ENCODE assay signal across 18 cellular contexts in genomic region chr14:50797250-50798047, GRCh38. TPM values are rescaled to one million over a fixed set of nuclear protein-coding genes. Genes with fewer than 3 reads are reported as not detected.
DNase-seq lines count a peak whose midpoint lies in the region; ATAC-seq and TF ChIP-seq lines count a peak whose summit lies in the region.
"Had no signal": no experiment of that assay in that cellular context is flagged by ENCODE, and none has a peak within 500 bp of the region (broad histone marks: within the 10 kb centered on the region; RNA-seq: fewer than 3 reads in every experiment).

No MANE protein-coding gene starts in this region.

- H3K4me3 ChIP-seq in naive thymus-derived CD4-positive, alpha-beta T cell (ENCODE audit: low read length) = no peak overlapping the region
- H3K4me3 ChIP-seq: esophagus muscularis mucosa, pancreas, SJSA1, suprapubic skin had no signal

- intact Hi-C loops in naive thymus-derived CD4-positive, alpha-beta T cell (cut with micrococcal nuclease) = no loop called here

- H3K4me1 Mint-ChIP-seq in stimulated activated naive CD8-positive, alpha-beta T cell treated with anti-CD3 and anti-CD28 coated beads, Interleukin-15, Interleukin-2, amounts not matched to agents 100 ng/mL and 50 ng/mL, for 24 hours (ENCODE audit: low read depth) = peaks cover 67% of the 10 kb centered on the region
- H3K4me1 Mint-ChIP-seq in stimulated activated naive CD8-positive, alpha-beta T cell treated with anti-CD3 and anti-CD28 coated beads, Interleukin-15, amount 100 ng/mL, for 72 hours = peaks cover 54% of the 10 kb centered on the region
- H3K4me1 Mint-ChIP-seq in naive thymus-derived CD4-positive, alpha-beta T cell = peaks cover 25 to 79% (median 64%) of the 10 kb centered on the region in 7 donors
- H3K4me1 Mint-ChIP-seq in osteocyte (ENCODE audit: unreplicated experiment) = peaks cover 54% of the 10 kb centered on the region

- TF ChIP-seq CTCF in osteocyte (IDR thresholded peaks at IDR 0.05) = no peak

- POLR2A ChIA-PET in naive thymus-derived CD4-positive, alpha-beta T cell (lab: Charles Lee) = interaction anchor here (0.7 to 2.2 kb wide), 3 partner anchors 11 to 26 kb away, joined by 3 to 20 read pairs (median 3); no protein-coding TSS in a partner anchor

- no peak for DNase-seq in stimulated activated naive CD8-positive, alpha-beta T cell treated with anti-CD3 and anti-CD28 coated beads, Interleukin-15, amount 100 ng/mL, for 72 hours
- DNase-seq in caudate nucleus (lab: John Stamatoyannopoulos, UW) (peak in 20 of 61 donors; percentile 21 to 74 (median 36)), NCI-H1417 treated with DMSO at 0.1 percent for 48 hours (lab: John Stamatoyannopoulos, UW) (no peak), G401 (ENCODE audit: low spot score) (no peak), osteocyte (ENCODE audit: extremely low spot score, unreplicated experiment) (no peak)
- DNase-seq in naive thymus-derived CD4-positive, alpha-beta T cell = no peak
- DNase-seq: activated CD4-positive, CD25-positive, alpha-beta regulatory T cell treated with anti-CD3 and anti-CD28 coated beads, Interleukin-2, amount 50 U/mL, for 72 hours; DMS79; left ventricle myocardium superior; NCI-H2081 treated with DMSO at 0.1 percent for 48 hours; pancreas; PC-3; stimulated activated CD4-positive, alpha-beta T cell treated with anti-CD3 and anti-CD28 coated beads, Interleukin-4, amount 100 ng/mL, for 1 hour had no signal

- peak overlapping the region; percentile 80 for H3K27ac Mint-ChIP-seq in stimulated activated naive CD8-positive, alpha-beta T cell treated with anti-CD3 and anti-CD28 coated beads, Interleukin-15, Interleukin-2, amounts not matched to agents 100 ng/mL and 50 ng/mL, for 24 hours
- no peak overlapping the region for H3K27ac Mint-ChIP-seq in stimulated activated naive CD8-positive, alpha-beta T cell treated with anti-CD3 and anti-CD28 coated beads, Interleukin-15, amount 100 ng/mL, for 72 hours
- peak overlapping the region in 8 of 9 donors; percentile 26 to 98 (median 74) for H3K27ac Mint-ChIP-seq in naive thymus-derived CD4-positive, alpha-beta T cell
- no peak overlapping the region for H3K27ac Mint-ChIP-seq in osteocyte (ENCODE audit: unreplicated experiment)

- no peaks in the 10 kb centered on the region for H3K9me3 Mint-ChIP-seq in stimulated activated naive CD8-positive, alpha-beta T cell treated with anti-CD3 and anti-CD28 coated beads, Interleukin-15, Interleukin-2, amounts not matched to agents 100 ng/mL and 50 ng/mL, for 24 hours
- H3K9me3 Mint-ChIP-seq in stimulated activated naive CD8-positive, alpha-beta T cell treated with anti-CD3 and anti-CD28 coated beads, Interleukin-15, amount 100 ng/mL, for 72 hours = no peaks in the 10 kb centered on the region
- H3K9me3 Mint-ChIP-seq in naive thymus-derived CD4-positive, alpha-beta T cell = no peaks in the 10 kb centered on the region
- no peaks in the 10 kb centered on the region for H3K9me3 Mint-ChIP-seq in osteocyte (ENCODE audit: unreplicated experiment)

- no peak for ATAC-seq in stimulated activated naive CD8-positive, alpha-beta T cell treated with anti-CD3 and anti-CD28 coated beads, Interleukin-15, amount 100 ng/mL, for 72 hours
- no peak for ATAC-seq in naive thymus-derived CD4-positive, alpha-beta T cell
- no peak for ATAC-seq in HG02970 (IDR thresholded peaks at IDR 0.05; ENCODE audit: low FRiP score, unreplicated experiment)
- ATAC-seq: left ventricle myocardium superior, pancreas, PC-3 had no signal

- CTCF ChIA-PET in naive thymus-derived CD4-positive, alpha-beta T cell (lab: Charles Lee) = interaction anchor here (1.5 to 3.7 kb wide), 3 partner anchors 20 to 63 kb away, joined by 4 to 14 read pairs (median 4); no protein-coding TSS in a partner anchor

- H3K4me3 Mint-ChIP-seq in stimulated activated naive CD8-positive, alpha-beta T cell treated with anti-CD3 and anti-CD28 coated beads, Interleukin-15, Interleukin-2, amounts not matched to agents 100 ng/mL and 50 ng/mL, for 24 hours = no peak overlapping the region
- H3K4me3 Mint-ChIP-seq in stimulated activated naive CD8-positive, alpha-beta T cell treated with anti-CD3 and anti-CD28 coated beads, Interleukin-15, amount 100 ng/mL, for 72 hours = no peak overlapping the region
- H3K4me3 Mint-ChIP-seq in naive thymus-derived CD4-positive, alpha-beta T cell = peak overlapping the region in 3 of 10 donors; percentile 5 to 39 (median 15)
- H3K4me3 Mint-ChIP-seq in osteocyte (ENCODE audit: unreplicated experiment) = no peak overlapping the region

- peaks cover 25 to 26% of the 10 kb centered on the region in 2 donors for H3K4me1 ChIP-seq in naive thymus-derived CD4-positive, alpha-beta T cell (ENCODE audit: control insufficient read depth in 2 of 2, insufficient read depth in 2 of 2, low read length in 2 of 2)
- H3K4me1 ChIP-seq: pancreas, suprapubic skin had no signal

- H3K36me3 ChIP-seq in naive thymus-derived CD4-positive, alpha-beta T cell (ENCODE audit: control insufficient read depth in 2 of 3, insufficient read depth in 3 of 3, low read length in 3 of 3) = peaks cover 0 to 23% (median 13%) of the 10 kb centered on the region in 3 experiments
- H3K36me3 ChIP-seq: pancreas, SJSA1 had no signal

- peaks cover 49% of the 10 kb centered on the region for H3K36me3 Mint-ChIP-seq in stimulated activated naive CD8-positive, alpha-beta T cell treated with anti-CD3 and anti-CD28 coated beads, Interleukin-15, Interleukin-2, amounts not matched to agents 100 ng/mL and 50 ng/mL, for 24 hours (ENCODE audit: low read depth)
- peaks cover 0 to 34% (median 7%) of the 10 kb centered on the region in 5 donors for H3K36me3 Mint-ChIP-seq in naive thymus-derived CD4-positive, alpha-beta T cell
- H3K36me3 Mint-ChIP-seq in osteocyte (ENCODE audit: unreplicated experiment) = peaks cover 9% of the 10 kb centered on the region

- in situ Hi-C loops in G401 (cut with HindIII; ENCODE audit: low sequenced_read_pairs) = no loop called here

- no peaks in the 10 kb centered on the region for H3K27me3 Mint-ChIP-seq in stimulated activated naive CD8-positive, alpha-beta T cell treated with anti-CD3 and anti-CD28 coated beads, Interleukin-15, Interleukin-2, amounts not matched to agents 100 ng/mL and 50 ng/mL, for 24 hours
- no peaks in the 10 kb centered on the region for H3K27me3 Mint-ChIP-seq in stimulated activated naive CD8-positive, alpha-beta T cell treated with anti-CD3 and anti-CD28 coated beads, Interleukin-15, amount 100 ng/mL, for 72 hours
- no peaks in the 10 kb centered on the region for H3K27me3 Mint-ChIP-seq in naive thymus-derived CD4-positive, alpha-beta T cell
- no peaks in the 10 kb centered on the region for H3K27me3 Mint-ChIP-seq in osteocyte (ENCODE audit: unreplicated experiment)

- no peaks in the 10 kb centered on the region for H3K9me3 ChIP-seq in naive thymus-derived CD4-positive, alpha-beta T cell (ENCODE audit: control insufficient read depth in 2 of 3, low read length in 3 of 3)
- H3K9me3 ChIP-seq: esophagus muscularis mucosa, pancreas, SJSA1, suprapubic skin had no signal

- H3K27me3 ChIP-seq in naive thymus-derived CD4-positive, alpha-beta T cell (ENCODE audit: control insufficient read depth in 2 of 2, insufficient read depth in 2 of 2, low read length in 2 of 2) = no peaks in the 10 kb centered on the region
- H3K27me3 ChIP-seq: esophagus muscularis mucosa, pancreas, SJSA1, suprapubic skin had no signal

- peak overlapping the region; percentile 33 for H3K27ac ChIP-seq in caudate nucleus (ENCODE audit: low read depth, low read length)
- no peak overlapping the region for H3K27ac ChIP-seq in naive thymus-derived CD4-positive, alpha-beta T cell (ENCODE audit: low read depth, low read length)
- H3K27ac ChIP-seq: esophagus muscularis mucosa, pancreas, SJSA1, suprapubic skin had no signal

RNA-seq across cellular contexts. Expression of gene NIN, which starts 33.5 kb away (rescaled TPM):
- total RNA-seq in naive thymus-derived CD4-positive, alpha-beta T cell = 100 to 1,000 TPM in 4 of 5 experiments, 10 to 100 TPM in 1; 84.5 to 149 (median 128) TPM
- polyA plus RNA-seq in naive thymus-derived CD4-positive, alpha-beta T cell = 10 to 100 TPM; 51.1 to 80.8 TPM
- total RNA-seq in G401 (2014; rRNA removed; shearing (Covaris generic)) = 0.37 and 3.6 TPM in 2 replicates
- total RNA-seq in osteocyte = 46.3 and 50.2 TPM in 2 replicates

Comparison
In these comparisons a context has a peak if more than half of its experiments do, and no peak if none do; other contexts are left out.
1. H3K27ac Mint-ChIP-seq: peak in stimulated activated naive CD8-positive, alpha-beta T cell treated with anti-CD3 and anti-CD28 coated beads, Interleukin-15, Interleukin-2, amounts not matched to agents 100 ng/mL and 50 ng/mL, for 24 hours (single experiment) and naive thymus-derived CD4-positive, alpha-beta T cell (8 of 9); none in stimulated activated naive CD8-positive, alpha-beta T cell treated with anti-CD3 and anti-CD28 coated beads, Interleukin-15, amount 100 ng/mL, for 72 hours (0 of 2) and osteocyte (single experiment).
2. RNA of gene NIN, which starts 33.5 kb away (total RNA-seq): 84.5 to 149 TPM in naive thymus-derived CD4-positive, alpha-beta T cell and 46.3 to 50.2 TPM in osteocyte; 0.37 to 3.6 TPM in G401; every median in the first group is over 10 times any median in the second.